12 cellular contexts compared by ENCODE assay signal in the genomic region with DNA sequence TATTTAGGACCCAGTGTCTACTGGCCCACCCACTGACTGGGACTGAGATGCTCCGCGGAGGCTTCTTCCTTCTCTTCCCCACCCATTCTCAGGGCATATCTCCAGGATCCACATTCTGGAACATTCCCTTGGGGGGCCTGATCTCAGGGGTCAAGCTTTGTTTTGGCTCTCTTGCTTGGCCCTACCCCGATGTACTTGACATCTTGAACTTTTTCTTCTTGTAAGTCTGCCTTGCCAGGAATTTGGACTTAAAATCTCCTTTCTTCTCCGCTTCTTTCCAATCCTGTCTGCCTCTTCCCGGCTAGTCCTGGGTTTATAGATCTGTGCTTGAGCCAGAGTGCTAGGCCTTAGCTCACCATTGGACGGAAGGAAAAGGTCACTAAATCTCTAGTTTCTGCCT.
"Had no signal": no experiment of that assay in that cellular context is flagged by ENCODE, and none has a peak within 500 bp of the region (broad histone marks: within the 10 kb centered on the region; RNA-seq: fewer than 3 reads in every experiment).

No MANE protein-coding gene starts in this region.

- H3K27me3 ChIP-seq: brain microvascular endothelial cell, foreskin keratinocyte, SJCRH30, stomach, thyroid gland had no signal

- H3K36me3 Mint-ChIP-seq: natural killer cell had no signal

- DNase-seq: activated naive CD4-positive, alpha-beta T cell treated with anti-CD3 and anti-CD28 coated beads, Interleukin-2, amount 50 U/mL, for 16 hours; amniotic stem cell; brain microvascular endothelial cell; foreskin keratinocyte; natural killer cell; nucleus accumbens; SJCRH30; stomach; thyroid gland had no signal

- H3K4me3 Mint-ChIP-seq: natural killer cell; T-helper 2 cell treated with Interferon-gamma antibody and Interleukin-4, amounts not matched to agents 5 μg/mL and 100 μg/mL, for 36 hours had no signal

- H3K4me1 ChIP-seq: foreskin keratinocyte had no signal

- H3K36me3 ChIP-seq: brain microvascular endothelial cell, SJCRH30, stomach, thyroid gland had no signal

- H3K4me1 Mint-ChIP-seq: natural killer cell had no signal

- H3K4me3 ChIP-seq: SJCRH30, skin epidermis, stomach, thyroid gland had no signal

- H3K9me3 ChIP-seq: SJCRH30, stomach, thyroid gland had no signal

- H3K27ac ChIP-seq: brain microvascular endothelial cell, foreskin keratinocyte, SJCRH30, skin epidermis, thyroid gland had no signal

- H3K9me3 Mint-ChIP-seq: natural killer cell; T-helper 2 cell treated with Interferon-gamma antibody and Interleukin-4, amounts not matched to agents 5 μg/mL and 100 μg/mL, for 36 hours had no signal

- ATAC-seq: activated CD4-positive, CD25-positive, alpha-beta regulatory T cell treated with anti-CD3 and anti-CD28 coated beads, Interleukin-2, amount 50 U/mL, for 24 hours; foreskin keratinocyte; natural killer cell had no signal

- H3K27ac Mint-ChIP-seq: natural killer cell; T-helper 2 cell treated with Interferon-gamma antibody and Interleukin-4, amounts not matched to agents 5 μg/mL and 100 μg/mL, for 36 hours had no signal
